In genomic region chr14:102071283-102071998, GRCh38 we compare ENCODE assay signal across 13 cellular contexts. TPM values are rescaled to one million over a fixed set of nuclear protein-coding genes. Genes with fewer than 3 reads are reported as not detected.
A peak's percentile ranks its signal among the peaks of the same experiment; 100 is the strongest.
DNase-seq lines count a peak whose midpoint lies in the region; ATAC-seq, FAIRE-seq and TF ChIP-seq lines count a peak whose summit lies in the region.
"Had no signal": no experiment of that assay in that cellular context is flagged by ENCODE, and none has a peak within 500 bp of the region (broad histone marks: within the 10 kb centered on the region; RNA-seq: fewer than 3 reads in every experiment).

No MANE protein-coding gene starts in this region.

- H3K27ac ChIP-seq in SJSA1 = peak overlapping the region; percentile 43

- H3K36me3 ChIP-seq in SJSA1 = peaks cover 6% of the 10 kb centered on the region; the same call in 1 of the 2 replicates

- TF ChIP-seq CTCF in epithelial cell of esophagus (IDR thresholded peaks at IDR 0.05; ENCODE audit: insufficient read depth, low read depth, low read length, missing control alignments) (no peak), neural crest cell (conservative IDR thresholded peaks at IDR 0.05) (no peak)

- DNase-seq in EL (peak; percentile 61), SJSA1 (ENCODE audit: low read depth in 1 of 2, low spot score in 2 of 2) (peak in 1 of 2 experiments; percentile 25), epithelial cell of esophagus (ENCODE audit: low read depth) (peak; percentile 56), neural crest cell (ENCODE audit: low read depth, low spot score) (no peak), GM19239 (ENCODE audit: insufficient read length, low spot score) (no peak), NCI-H2227 (lab: John Stamatoyannopoulos, UW; ENCODE audit: unreplicated experiment) (no peak)
- DNase-seq in activated CD4-positive, alpha-beta memory T cell treated with anti-CD3 and anti-CD28 coated beads, Interleukin-2, amount 10 ng/mL, durations not matched to agents 7 days and 5 days = no peak
- DNase-seq: effector memory CD4-positive, alpha-beta T cell; NCI-H2029 had no signal

- peaks cover 18% of the 10 kb centered on the region for H3K4me1 Mint-ChIP-seq in neural crest cell
- H3K4me1 Mint-ChIP-seq in activated CD4-positive, alpha-beta memory T cell treated with anti-CD3 and anti-CD28 coated beads, Interleukin-2, amount 10 ng/mL, durations not matched to agents 7 days and 5 days = no peaks in the 10 kb centered on the region
- H3K4me1 Mint-ChIP-seq: WTC11 had no signal

- peaks cover 2% of the 10 kb centered on the region for H3K9me3 Mint-ChIP-seq in neural crest cell
- no peaks in the 10 kb centered on the region for H3K9me3 Mint-ChIP-seq in activated CD4-positive, alpha-beta memory T cell treated with anti-CD3 and anti-CD28 coated beads, Interleukin-2, amount 10 ng/mL, durations not matched to agents 7 days and 5 days

- no peak overlapping the region for H3K4me3 ChIP-seq in SJSA1
- no peak overlapping the region for H3K4me3 ChIP-seq in epithelial cell of esophagus (ENCODE audit: low read length)

- H3K27me3 Mint-ChIP-seq in neural crest cell (ENCODE audit: low read depth) = no peaks in the 10 kb centered on the region
- no peaks in the 10 kb centered on the region for H3K27me3 Mint-ChIP-seq in activated CD4-positive, alpha-beta memory T cell treated with anti-CD3 and anti-CD28 coated beads, Interleukin-2, amount 10 ng/mL, durations not matched to agents 7 days and 5 days

- POLR2A ChIA-PET in activated CD4-positive, alpha-beta memory T cell treated with anti-CD3 and anti-CD28 coated beads, Interleukin-2, amount 10 ng/mL, durations not matched to agents 7 days and 5 days (lab: Charles Lee) = no interaction called here

- H3K27me3 ChIP-seq in SJSA1 (replicated peaks) = no peaks in the 10 kb centered on the region

- H3K4me3 Mint-ChIP-seq in neural crest cell = peak overlapping the region; percentile 21
- H3K4me3 Mint-ChIP-seq in activated CD4-positive, alpha-beta memory T cell treated with anti-CD3 and anti-CD28 coated beads, Interleukin-2, amount 10 ng/mL, durations not matched to agents 7 days and 5 days = no peak overlapping the region
- H3K4me3 Mint-ChIP-seq: WTC11 had no signal

- peak overlapping the region; percentile 69 for H3K27ac Mint-ChIP-seq in neural crest cell (ENCODE audit: unreplicated experiment)
- no peak overlapping the region for H3K27ac Mint-ChIP-seq in activated CD4-positive, alpha-beta memory T cell treated with anti-CD3 and anti-CD28 coated beads, Interleukin-2, amount 10 ng/mL, durations not matched to agents 7 days and 5 days
- H3K27ac Mint-ChIP-seq: WTC11 had no signal

- CTCF ChIA-PET in activated CD4-positive, alpha-beta memory T cell treated with anti-CD3 and anti-CD28 coated beads, Interleukin-2, amount 10 ng/mL, durations not matched to agents 7 days and 5 days (lab: Charles Lee) = no interaction called here

- peaks cover 5% of the 10 kb centered on the region for H3K36me3 Mint-ChIP-seq in neural crest cell (ENCODE audit: low read depth)
- H3K36me3 Mint-ChIP-seq in activated CD4-positive, alpha-beta memory T cell treated with anti-CD3 and anti-CD28 coated beads, Interleukin-2, amount 10 ng/mL, durations not matched to agents 7 days and 5 days (ENCODE audit: low read depth) = peaks cover 4% of the 10 kb centered on the region

- peaks cover 9% of the 10 kb centered on the region for H3K4me1 ChIP-seq in SJSA1 (replicated peaks)

- no peak for FAIRE-seq in GM19239 (lab: Jason Lieb, UNC)
- FAIRE-seq: GM12891, RCC 7860 had no signal

- ATAC-seq in HG02885 (IDR thresholded peaks at IDR 0.05; ENCODE audit: poor library complexity, unreplicated experiment) = no peak
- ATAC-seq: WTC11 had no signal

- no peaks in the 10 kb centered on the region for H3K9me3 ChIP-seq in SJSA1 (replicated peaks)

RNA-seq across cellular contexts. Expression of gene HSP90AA1, which starts 15.4 kb away (rescaled TPM):
- total RNA-seq in SJSA1 (2014; rRNA removed; shearing (Covaris generic)) = 367 and 670 TPM in 2 replicates
- total RNA-seq in neural crest cell = 760 and 771 TPM in 2 replicates
- total RNA-seq in activated CD4-positive, alpha-beta memory T cell treated with anti-CD3 and anti-CD28 coated beads, Interleukin-2, amount 10 ng/mL, durations not matched to agents 7 days and 5 days = 100 to 1,000 TPM; 466 to 472 TPM

Comparison
In these comparisons a context has a peak if more than half of its experiments do, and no peak if none do; other contexts are left out.
1. DNase-seq: peak in EL (single experiment) and epithelial cell of esophagus (single experiment); none in neural crest cell (single experiment), activated CD4-positive, alpha-beta memory T cell treated with anti-CD3 and anti-CD28 coated beads, Interleukin-2, amount 10 ng/mL, durations not matched to agents 7 days and 5 days (single experiment), GM19239 (single experiment) and NCI-H2227 (single experiment).